In the genomic region with DNA sequence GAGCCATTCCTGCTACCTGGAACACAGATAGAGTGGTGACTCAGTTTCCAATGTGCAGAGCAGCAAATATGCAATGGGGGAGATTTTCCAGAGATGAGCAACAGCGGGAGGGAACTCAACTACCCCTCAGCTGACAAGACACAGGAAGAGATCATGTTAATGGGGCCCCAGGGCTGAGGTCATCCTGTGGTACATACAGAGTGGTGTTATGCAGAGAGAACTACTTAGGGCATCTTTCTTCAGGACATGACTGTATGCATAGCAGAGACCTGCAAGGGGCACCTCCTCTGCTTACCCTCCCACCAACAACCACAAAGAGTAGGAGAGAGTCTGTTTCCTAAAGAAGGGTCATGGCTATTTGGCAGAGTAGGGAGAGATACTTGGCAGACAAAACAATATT, we compare ENCODE assay signal across 1 cellular context.
TF ChIP-seq lines count a peak whose summit lies in the region.

No MANE protein-coding gene starts in this region.

TF ChIP-seq in HepG2, 621 proteins besides CTCF, POLR2A, EP300 and RAD21 (continued from another document):
- TF ChIP-seq, protein P1, sequence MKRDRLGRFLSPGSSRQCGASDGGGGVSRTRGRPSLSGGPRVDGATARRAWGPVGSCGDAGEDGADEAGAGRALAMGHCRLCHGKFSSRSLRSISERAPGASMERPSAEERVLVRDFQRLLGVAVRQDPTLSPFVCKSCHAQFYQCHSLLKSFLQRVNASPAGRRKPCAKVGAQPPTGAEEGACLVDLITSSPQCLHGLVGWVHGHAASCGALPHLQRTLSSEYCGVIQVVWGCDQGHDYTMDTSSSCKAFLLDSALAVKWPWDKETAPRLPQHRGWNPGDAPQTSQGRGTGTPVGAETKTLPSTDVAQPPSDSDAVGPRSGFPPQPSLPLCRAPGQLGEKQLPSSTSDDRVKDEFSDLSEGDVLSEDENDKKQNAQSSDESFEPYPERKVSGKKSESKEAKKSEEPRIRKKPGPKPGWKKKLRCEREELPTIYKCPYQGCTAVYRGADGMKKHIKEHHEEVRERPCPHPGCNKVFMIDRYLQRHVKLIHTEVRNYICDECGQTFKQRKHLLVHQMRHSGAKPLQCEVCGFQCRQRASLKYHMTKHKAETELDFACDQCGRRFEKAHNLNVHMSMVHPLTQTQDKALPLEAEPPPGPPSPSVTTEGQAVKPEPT (CRISPR knock-in tag; IDR thresholded peaks at IDR 0.05; ENCODE audit: low read depth) = no peak
- TF ChIP-seq GABPA (IDR thresholded peaks at IDR 0.05; ENCODE audit: low read depth, low read length) (no peak), GABPA (CRISPR knock-in tag; IDR thresholded peaks at IDR 0.05; ENCODE audit: low read depth) (no peak), ZNF235 (CRISPR knock-in tag; IDR thresholded peaks at IDR 0.05; ENCODE audit: borderline replicate concordance) (no peak), MEIS2 (CRISPR knock-in tag; IDR thresholded peaks at IDR 0.05) (no peak)
- TF ChIP-seq, protein P2, sequence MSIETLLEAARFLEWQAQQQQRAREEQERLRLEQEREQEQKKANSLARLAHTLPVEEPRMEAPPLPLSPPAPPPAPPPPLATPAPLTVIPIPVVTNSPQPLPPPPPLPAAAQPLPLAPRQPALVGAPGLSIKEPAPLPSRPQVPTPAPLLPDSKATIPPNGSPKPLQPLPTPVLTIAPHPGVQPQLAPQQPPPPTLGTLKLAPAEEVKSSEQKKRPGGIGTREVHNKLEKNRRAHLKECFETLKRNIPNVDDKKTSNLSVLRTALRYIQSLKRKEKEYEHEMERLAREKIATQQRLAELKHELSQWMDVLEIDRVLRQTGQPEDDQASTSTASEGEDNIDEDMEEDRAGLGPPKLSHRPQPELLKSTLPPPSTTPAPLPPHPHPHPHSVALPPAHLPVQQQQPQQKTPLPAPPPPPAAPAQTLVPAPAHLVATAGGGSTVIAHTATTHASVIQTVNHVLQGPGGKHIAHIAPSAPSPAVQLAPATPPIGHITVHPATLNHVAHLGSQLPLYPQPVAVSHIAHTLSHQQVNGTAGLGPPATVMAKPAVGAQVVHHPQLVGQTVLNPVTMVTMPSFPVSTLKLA (IDR thresholded peaks at IDR 0.05) = no peak
